In the genomic region with DNA sequence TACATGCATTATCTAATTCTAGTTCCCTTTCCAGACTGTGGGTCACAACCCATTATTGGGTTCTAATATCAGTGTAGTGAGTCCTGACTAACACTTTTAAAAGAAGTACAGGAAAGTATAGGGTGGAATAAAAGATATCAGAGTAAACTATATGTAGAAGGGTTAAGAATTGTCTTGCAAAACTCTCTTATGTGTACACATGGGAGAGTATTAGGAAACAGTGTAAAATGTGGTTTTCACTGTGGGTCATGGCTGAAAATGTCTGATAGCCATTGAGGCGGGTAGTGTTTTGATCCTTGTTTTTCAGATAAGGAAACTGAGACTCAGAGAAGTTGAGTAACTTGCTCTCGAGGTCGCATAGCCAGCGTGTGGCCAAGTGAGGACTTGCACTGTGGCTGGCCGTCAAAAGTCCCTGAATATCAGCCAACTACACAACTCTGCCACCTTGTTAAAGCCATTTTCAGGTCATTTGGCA, we compare ENCODE assay signal across 1 cellular context.
TF ChIP-seq lines count a peak whose summit lies in the region.

No MANE protein-coding gene starts in this region.

TF ChIP-seq in HepG2, 621 proteins besides CTCF, POLR2A, EP300 and RAD21 (continued from another document and continues in another):
- TF ChIP-seq, protein P1, sequence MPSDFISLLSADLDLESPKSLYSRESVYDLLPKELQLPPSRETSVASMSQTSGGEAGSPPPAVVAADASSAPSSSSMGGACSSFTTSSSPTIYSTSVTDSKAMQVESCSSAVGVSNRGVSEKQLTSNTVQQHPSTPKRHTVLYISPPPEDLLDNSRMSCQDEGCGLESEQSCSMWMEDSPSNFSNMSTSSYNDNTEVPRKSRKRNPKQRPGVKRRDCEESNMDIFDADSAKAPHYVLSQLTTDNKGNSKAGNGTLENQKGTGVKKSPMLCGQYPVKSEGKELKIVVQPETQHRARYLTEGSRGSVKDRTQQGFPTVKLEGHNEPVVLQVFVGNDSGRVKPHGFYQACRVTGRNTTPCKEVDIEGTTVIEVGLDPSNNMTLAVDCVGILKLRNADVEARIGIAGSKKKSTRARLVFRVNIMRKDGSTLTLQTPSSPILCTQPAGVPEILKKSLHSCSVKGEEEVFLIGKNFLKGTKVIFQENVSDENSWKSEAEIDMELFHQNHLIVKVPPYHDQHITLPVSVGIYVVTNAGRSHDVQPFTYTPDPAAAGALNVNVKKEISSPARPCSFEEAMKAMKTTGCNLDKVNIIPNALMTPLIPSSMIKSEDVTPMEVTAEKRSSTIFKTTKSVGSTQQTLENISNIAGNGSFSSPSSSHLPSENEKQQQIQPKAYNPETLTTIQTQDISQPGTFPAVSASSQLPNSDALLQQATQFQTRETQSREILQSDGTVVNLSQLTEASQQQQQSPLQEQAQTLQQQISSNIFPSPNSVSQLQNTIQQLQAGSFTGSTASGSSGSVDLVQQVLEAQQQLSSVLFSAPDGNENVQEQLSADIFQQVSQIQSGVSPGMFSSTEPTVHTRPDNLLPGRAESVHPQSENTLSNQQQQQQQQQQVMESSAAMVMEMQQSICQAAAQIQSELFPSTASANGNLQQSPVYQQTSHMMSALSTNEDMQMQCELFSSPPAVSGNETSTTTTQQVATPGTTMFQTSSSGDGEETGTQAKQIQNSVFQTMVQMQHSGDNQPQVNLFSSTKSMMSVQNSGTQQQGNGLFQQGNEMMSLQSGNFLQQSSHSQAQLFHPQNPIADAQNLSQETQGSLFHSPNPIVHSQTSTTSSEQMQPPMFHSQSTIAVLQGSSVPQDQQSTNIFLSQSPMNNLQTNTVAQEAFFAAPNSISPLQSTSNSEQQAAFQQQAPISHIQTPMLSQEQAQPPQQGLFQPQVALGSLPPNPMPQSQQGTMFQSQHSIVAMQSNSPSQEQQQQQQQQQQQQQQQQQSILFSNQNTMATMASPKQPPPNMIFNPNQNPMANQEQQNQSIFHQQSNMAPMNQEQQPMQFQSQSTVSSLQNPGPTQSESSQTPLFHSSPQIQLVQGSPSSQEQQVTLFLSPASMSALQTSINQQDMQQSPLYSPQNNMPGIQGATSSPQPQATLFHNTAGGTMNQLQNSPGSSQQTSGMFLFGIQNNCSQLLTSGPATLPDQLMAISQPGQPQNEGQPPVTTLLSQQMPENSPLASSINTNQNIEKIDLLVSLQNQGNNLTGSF (CRISPR knock-in tag; IDR thresholded peaks at IDR 0.05) = no peak
- TF ChIP-seq, protein P2, sequence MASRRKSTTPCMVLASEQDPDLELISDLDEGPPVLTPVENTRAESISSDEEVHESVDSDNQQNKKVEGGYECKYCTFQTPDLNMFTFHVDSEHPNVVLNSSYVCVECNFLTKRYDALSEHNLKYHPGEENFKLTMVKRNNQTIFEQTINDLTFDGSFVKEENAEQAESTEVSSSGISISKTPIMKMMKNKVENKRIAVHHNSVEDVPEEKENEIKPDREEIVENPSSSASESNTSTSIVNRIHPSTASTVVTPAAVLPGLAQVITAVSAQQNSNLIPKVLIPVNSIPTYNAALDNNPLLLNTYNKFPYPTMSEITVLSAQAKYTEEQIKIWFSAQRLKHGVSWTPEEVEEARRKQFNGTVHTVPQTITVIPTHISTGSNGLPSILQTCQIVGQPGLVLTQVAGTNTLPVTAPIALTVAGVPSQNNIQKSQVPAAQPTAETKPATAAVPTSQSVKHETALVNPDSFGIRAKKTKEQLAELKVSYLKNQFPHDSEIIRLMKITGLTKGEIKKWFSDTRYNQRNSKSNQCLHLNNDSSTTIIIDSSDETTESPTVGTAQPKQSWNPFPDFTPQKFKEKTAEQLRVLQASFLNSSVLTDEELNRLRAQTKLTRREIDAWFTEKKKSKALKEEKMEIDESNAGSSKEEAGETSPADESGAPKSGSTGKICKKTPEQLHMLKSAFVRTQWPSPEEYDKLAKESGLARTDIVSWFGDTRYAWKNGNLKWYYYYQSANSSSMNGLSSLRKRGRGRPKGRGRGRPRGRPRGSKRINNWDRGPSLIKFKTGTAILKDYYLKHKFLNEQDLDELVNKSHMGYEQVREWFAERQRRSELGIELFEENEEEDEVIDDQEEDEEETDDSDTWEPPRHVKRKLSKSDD (CRISPR knock-in tag; IDR thresholded peaks at IDR 0.05; ENCODE audit: low read depth) = no peak
- no peak for TF ChIP-seq ZNF761 (CRISPR knock-in tag; conservative IDR thresholded peaks at IDR 0.05)
- no peak for TF ChIP-seq ZNF329 (CRISPR knock-in tag; IDR thresholded peaks at IDR 0.05; ENCODE audit: low read depth)
- TF ChIP-seq, protein P3, sequence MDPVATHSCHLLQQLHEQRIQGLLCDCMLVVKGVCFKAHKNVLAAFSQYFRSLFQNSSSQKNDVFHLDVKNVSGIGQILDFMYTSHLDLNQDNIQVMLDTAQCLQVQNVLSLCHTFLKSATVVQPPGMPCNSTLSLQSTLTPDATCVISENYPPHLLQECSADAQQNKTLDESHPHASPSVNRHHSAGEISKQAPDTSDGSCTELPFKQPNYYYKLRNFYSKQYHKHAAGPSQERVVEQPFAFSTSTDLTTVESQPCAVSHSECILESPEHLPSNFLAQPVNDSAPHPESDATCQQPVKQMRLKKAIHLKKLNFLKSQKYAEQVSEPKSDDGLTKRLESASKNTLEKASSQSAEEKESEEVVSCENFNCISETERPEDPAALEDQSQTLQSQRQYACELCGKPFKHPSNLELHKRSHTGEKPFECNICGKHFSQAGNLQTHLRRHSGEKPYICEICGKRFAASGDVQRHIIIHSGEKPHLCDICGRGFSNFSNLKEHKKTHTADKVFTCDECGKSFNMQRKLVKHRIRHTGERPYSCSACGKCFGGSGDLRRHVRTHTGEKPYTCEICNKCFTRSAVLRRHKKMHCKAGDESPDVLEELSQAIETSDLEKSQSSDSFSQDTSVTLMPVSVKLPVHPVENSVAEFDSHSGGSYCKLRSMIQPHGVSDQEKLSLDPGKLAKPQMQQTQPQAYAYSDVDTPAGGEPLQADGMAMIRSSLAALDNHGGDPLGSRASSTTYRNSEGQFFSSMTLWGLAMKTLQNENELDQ (CRISPR knock-in tag; IDR thresholded peaks at IDR 0.05; ENCODE audit: borderline replicate concordance) = no peak
- TF ChIP-seq GATA4 (IDR thresholded peaks at IDR 0.05; ENCODE audit: borderline replicate concordance, low read depth) = 0 out of 2 replicates have a peak, but pooled peaks have one; percentile 33
- no peak for TF ChIP-seq SNAI1 (CRISPR knock-in tag; IDR thresholded peaks at IDR 0.05; ENCODE audit: borderline replicate concordance)
- TF ChIP-seq SATB2 (CRISPR knock-in tag; IDR thresholded peaks at IDR 0.05) = no peak
- no peak; the same call in 1 of the 2 replicates for TF ChIP-seq NR2C2 (CRISPR knock-in tag; IDR thresholded peaks at IDR 0.05; ENCODE audit: borderline replicate concordance)
- TF ChIP-seq ZNF451 (CRISPR knock-in tag; IDR thresholded peaks at IDR 0.05) = no peak
- TF ChIP-seq, protein P4, sequence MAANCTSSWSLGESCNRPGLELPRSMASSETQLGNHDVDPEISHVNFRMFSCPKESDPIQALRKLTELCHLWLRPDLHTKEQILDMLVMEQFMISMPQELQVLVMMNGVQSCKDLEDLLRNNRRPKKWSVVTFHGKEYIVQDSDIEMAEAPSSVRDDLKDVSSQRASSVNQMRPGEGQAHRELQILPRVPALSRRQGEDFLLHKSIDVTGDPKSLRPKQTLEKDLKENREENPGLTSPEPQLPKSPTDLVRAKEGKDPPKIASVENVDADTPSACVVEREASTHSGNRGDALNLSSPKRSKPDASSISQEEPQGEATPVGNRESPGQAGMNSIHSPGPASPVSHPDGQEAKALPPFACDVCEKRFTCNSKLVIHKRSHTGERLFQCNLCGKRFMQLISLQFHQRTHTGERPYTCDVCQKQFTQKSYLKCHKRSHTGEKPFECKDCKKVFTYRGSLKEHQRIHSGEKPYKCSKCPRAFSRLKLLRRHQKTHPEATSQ (CRISPR knock-in tag; IDR thresholded peaks at IDR 0.05; ENCODE audit: borderline replicate concordance) = no peak
- TF ChIP-seq, protein P5, sequence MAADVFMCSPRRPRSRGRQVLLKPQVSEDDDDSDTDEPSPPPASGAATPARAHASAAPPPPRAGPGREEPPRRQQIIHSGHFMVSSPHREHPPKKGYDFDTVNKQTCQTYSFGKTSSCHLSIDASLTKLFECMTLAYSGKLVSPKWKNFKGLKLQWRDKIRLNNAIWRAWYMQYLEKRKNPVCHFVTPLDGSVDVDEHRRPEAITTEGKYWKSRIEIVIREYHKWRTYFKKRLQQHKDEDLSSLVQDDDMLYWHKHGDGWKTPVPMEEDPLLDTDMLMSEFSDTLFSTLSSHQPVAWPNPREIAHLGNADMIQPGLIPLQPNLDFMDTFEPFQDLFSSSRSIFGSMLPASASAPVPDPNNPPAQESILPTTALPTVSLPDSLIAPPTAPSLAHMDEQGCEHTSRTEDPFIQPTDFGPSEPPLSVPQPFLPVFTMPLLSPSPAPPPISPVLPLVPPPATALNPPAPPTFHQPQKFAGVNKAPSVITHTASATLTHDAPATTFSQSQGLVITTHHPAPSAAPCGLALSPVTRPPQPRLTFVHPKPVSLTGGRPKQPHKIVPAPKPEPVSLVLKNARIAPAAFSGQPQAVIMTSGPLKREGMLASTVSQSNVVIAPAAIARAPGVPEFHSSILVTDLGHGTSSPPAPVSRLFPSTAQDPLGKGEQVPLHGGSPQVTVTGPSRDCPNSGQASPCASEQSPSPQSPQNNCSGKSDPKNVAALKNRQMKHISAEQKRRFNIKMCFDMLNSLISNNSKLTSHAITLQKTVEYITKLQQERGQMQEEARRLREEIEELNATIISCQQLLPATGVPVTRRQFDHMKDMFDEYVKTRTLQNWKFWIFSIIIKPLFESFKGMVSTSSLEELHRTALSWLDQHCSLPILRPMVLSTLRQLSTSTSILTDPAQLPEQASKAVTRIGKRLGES (CRISPR knock-in tag; IDR thresholded peaks at IDR 0.05; ENCODE audit: borderline replicate concordance) = no peak
- TF ChIP-seq ZNF333 (CRISPR knock-in tag; IDR thresholded peaks at IDR 0.05; ENCODE audit: borderline replicate concordance) = no peak
- TF ChIP-seq, protein P6, sequence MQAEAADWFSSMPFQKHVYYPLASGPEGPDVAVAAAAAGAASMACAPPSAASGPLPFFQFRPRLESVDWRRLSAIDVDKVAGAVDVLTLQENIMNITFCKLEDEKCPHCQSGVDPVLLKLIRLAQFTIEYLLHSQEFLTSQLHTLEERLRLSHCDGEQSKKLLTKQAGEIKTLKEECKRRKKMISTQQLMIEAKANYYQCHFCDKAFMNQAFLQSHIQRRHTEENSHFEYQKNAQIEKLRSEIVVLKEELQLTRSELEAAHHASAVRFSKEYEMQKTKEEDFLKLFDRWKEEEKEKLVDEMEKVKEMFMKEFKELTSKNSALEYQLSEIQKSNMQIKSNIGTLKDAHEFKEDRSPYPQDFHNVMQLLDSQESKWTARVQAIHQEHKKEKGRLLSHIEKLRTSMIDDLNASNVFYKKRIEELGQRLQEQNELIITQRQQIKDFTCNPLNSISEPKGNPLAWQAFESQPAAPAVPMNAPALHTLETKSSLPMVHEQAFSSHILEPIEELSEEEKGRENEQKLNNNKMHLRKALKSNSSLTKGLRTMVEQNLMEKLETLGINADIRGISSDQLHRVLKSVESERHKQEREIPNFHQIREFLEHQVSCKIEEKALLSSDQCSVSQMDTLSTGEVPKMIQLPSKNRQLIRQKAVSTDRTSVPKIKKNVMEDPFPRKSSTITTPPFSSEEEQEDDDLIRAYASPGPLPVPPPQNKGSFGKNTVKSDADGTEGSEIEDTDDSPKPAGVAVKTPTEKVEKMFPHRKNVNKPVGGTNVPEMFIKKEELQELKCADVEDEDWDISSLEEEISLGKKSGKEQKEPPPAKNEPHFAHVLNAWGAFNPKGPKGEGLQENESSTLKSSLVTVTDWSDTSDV (CRISPR knock-in tag; IDR thresholded peaks at IDR 0.05) = no peak
- TF ChIP-seq SP2 (CRISPR knock-in tag; IDR thresholded peaks at IDR 0.05) = no peak
- TF ChIP-seq SOX6 (IDR thresholded peaks at IDR 0.05) = no peak
- peak; percentile 65 for TF ChIP-seq SOX6 (CRISPR knock-in tag; IDR thresholded peaks at IDR 0.05)
- TF ChIP-seq, protein P7, sequence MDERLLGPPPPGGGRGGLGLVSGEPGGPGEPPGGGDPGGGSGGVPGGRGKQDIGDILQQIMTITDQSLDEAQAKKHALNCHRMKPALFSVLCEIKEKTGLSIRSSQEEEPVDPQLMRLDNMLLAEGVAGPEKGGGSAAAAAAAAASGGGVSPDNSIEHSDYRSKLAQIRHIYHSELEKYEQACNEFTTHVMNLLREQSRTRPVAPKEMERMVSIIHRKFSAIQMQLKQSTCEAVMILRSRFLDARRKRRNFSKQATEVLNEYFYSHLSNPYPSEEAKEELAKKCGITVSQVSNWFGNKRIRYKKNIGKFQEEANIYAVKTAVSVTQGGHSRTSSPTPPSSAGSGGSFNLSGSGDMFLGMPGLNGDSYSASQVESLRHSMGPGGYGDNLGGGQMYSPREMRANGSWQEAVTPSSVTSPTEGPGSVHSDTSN (CRISPR knock-in tag; IDR thresholded peaks at IDR 0.05) = no peak
- no peak; the same call in 1 of the 2 replicates for TF ChIP-seq CBX5 (CRISPR knock-in tag; IDR thresholded peaks at IDR 0.05; ENCODE audit: borderline replicate concordance)
- TF ChIP-seq KLF15 (CRISPR knock-in tag; IDR thresholded peaks at IDR 0.05; ENCODE audit: borderline replicate concordance) = no peak
- no peak for TF ChIP-seq TBX2 (CRISPR knock-in tag; IDR thresholded peaks at IDR 0.05; ENCODE audit: borderline replicate concordance)
- no peak for TF ChIP-seq AHR (CRISPR knock-in tag; IDR thresholded peaks at IDR 0.05)
- TF ChIP-seq, protein P8, sequence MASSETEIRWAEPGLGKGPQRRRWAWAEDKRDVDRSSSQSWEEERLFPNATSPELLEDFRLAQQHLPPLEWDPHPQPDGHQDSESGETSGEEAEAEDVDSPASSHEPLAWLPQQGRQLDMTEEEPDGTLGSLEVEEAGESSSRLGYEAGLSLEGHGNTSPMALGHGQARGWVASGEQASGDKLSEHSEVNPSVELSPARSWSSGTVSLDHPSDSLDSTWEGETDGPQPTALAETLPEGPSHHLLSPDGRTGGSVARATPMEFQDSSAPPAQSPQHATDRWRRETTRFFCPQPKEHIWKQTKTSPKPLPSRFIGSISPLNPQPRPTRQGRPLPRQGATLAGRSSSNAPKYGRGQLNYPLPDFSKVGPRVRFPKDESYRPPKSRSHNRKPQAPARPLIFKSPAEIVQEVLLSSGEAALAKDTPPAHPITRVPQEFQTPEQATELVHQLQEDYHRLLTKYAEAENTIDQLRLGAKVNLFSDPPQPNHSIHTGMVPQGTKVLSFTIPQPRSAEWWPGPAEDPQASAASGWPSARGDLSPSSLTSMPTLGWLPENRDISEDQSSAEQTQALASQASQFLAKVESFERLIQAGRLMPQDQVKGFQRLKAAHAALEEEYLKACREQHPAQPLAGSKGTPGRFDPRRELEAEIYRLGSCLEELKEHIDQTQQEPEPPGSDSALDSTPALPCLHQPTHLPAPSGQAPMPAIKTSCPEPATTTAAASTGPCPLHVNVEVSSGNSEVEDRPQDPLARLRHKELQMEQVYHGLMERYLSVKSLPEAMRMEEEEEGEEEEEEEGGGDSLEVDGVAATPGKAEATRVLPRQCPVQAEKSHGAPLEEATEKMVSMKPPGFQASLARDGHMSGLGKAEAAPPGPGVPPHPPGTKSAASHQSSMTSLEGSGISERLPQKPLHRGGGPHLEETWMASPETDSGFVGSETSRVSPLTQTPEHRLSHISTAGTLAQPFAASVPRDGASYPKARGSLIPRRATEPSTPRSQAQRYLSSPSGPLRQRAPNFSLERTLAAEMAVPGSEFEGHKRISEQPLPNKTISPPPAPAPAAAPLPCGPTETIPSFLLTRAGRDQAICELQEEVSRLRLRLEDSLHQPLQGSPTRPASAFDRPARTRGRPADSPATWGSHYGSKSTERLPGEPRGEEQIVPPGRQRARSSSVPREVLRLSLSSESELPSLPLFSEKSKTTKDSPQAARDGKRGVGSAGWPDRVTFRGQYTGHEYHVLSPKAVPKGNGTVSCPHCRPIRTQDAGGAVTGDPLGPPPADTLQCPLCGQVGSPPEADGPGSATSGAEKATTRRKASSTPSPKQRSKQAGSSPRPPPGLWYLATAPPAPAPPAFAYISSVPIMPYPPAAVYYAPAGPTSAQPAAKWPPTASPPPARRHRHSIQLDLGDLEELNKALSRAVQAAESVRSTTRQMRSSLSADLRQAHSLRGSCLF (CRISPR knock-in tag; IDR thresholded peaks at IDR 0.05; ENCODE audit: borderline replicate concordance) = no peak
- TF ChIP-seq GTF3A (CRISPR knock-in tag; conservative IDR thresholded peaks at IDR 0.05) = no peak
- no peak for TF ChIP-seq ZNF709 (CRISPR knock-in tag; IDR thresholded peaks at IDR 0.05)
